Comparison of ENCODE assay signal across 1 cellular context in the genomic region with DNA sequence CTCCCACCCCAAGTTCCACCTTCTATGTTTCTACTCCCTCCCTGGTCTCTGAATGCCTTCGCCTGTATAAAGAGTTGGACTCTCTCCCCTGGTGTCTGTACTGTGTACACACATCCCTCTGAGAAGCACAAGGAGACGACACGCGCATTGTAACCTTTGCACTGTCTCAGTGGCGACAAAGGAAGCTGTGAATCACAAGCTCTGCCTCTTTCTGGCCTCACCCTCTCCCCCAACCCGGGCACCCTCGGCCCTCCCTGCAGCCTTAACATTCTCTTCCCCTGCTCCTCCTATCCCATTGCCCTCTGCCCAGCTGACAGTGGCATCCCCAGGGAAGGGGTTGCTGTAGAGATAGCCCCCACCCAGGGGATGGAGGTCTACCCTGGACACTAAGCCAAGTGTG.
TF ChIP-seq lines count a peak whose summit lies in the region.

No MANE protein-coding gene starts in this region.

TF ChIP-seq in HepG2, 621 proteins besides CTCF, POLR2A, EP300 and RAD21 (continued from another document and continues in another):
- TF ChIP-seq, protein P1, sequence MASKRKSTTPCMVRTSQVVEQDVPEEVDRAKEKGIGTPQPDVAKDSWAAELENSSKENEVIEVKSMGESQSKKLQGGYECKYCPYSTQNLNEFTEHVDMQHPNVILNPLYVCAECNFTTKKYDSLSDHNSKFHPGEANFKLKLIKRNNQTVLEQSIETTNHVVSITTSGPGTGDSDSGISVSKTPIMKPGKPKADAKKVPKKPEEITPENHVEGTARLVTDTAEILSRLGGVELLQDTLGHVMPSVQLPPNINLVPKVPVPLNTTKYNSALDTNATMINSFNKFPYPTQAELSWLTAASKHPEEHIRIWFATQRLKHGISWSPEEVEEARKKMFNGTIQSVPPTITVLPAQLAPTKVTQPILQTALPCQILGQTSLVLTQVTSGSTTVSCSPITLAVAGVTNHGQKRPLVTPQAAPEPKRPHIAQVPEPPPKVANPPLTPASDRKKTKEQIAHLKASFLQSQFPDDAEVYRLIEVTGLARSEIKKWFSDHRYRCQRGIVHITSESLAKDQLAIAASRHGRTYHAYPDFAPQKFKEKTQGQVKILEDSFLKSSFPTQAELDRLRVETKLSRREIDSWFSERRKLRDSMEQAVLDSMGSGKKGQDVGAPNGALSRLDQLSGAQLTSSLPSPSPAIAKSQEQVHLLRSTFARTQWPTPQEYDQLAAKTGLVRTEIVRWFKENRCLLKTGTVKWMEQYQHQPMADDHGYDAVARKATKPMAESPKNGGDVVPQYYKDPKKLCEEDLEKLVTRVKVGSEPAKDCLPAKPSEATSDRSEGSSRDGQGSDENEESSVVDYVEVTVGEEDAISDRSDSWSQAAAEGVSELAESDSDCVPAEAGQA (IDR thresholded peaks at IDR 0.05; ENCODE audit: low read depth): no peak
- TF ChIP-seq, protein P1 (CRISPR knock-in tag; IDR thresholded peaks at IDR 0.05; ENCODE audit: borderline replicate concordance): no peak
- TF ChIP-seq MXD1 (CRISPR knock-in tag; IDR thresholded peaks at IDR 0.05) (no peak), ATF2 (CRISPR knock-in tag; IDR thresholded peaks at IDR 0.05) (no peak), ZBTB39 (CRISPR knock-in tag; IDR thresholded peaks at IDR 0.05) (no peak), GLI4 (CRISPR knock-in tag; IDR thresholded peaks at IDR 0.05; ENCODE audit: borderline replicate concordance) (no peak), TMF1 (CRISPR knock-in tag; IDR thresholded peaks at IDR 0.05; ENCODE audit: low read depth) (no peak), ZNF546 (CRISPR knock-in tag; conservative IDR thresholded peaks at IDR 0.05) (no peak), NFIB (CRISPR knock-in tag; IDR thresholded peaks at IDR 0.05; ENCODE audit: borderline replicate concordance) (no peak), AHR (CRISPR knock-in tag; IDR thresholded peaks at IDR 0.05) (no peak), SYNCRIP (IDR thresholded peaks at IDR 0.05; ENCODE audit: insufficient read depth, low read depth, low read length) (no peak), HNF4G (IDR thresholded peaks at IDR 0.05; ENCODE audit: borderline replicate concordance, low read depth, low read length) (peak; percentile 90; the same call in 1 of the 2 replicates), HNF4G (CRISPR knock-in tag; IDR thresholded peaks at IDR 0.05; ENCODE audit: borderline replicate concordance, low read depth) (peak; percentile 83; the same call in 1 of the 2 replicates), FOXK2 (IDR thresholded peaks at IDR 0.05) (no peak), HMG20B (CRISPR knock-in tag; conservative IDR thresholded peaks at IDR 0.05) (0 out of 2 replicates have a peak, but pooled peaks have one; percentile 19), GRHL1 (CRISPR knock-in tag; conservative IDR thresholded peaks at IDR 0.05) (no peak), SAP130 (CRISPR knock-in tag; IDR thresholded peaks at IDR 0.05; ENCODE audit: low read depth) (peak; percentile 86), ELF3 (CRISPR knock-in tag; IDR thresholded peaks at IDR 0.05) (peak; percentile 56), ZSCAN9 (CRISPR knock-in tag; IDR thresholded peaks at IDR 0.05; ENCODE audit: borderline replicate concordance) (peak; percentile 56; the same call in 1 of the 2 replicates), TEF (CRISPR knock-in tag; IDR thresholded peaks at IDR 0.05) (no peak), ZNF292 (CRISPR knock-in tag; IDR thresholded peaks at IDR 0.05; ENCODE audit: borderline replicate concordance, low read depth) (no peak), RAD51 (IDR thresholded peaks at IDR 0.05; ENCODE audit: borderline replicate concordance) (no peak), ZNF256 (CRISPR knock-in tag; conservative IDR thresholded peaks at IDR 0.05) (no peak), AGO1 (IDR thresholded peaks at IDR 0.05; ENCODE audit: low read depth, low read length, poor library complexity, severe bottlenecking) (no peak), ZNF761 (CRISPR knock-in tag; conservative IDR thresholded peaks at IDR 0.05) (no peak), DMAP1 (CRISPR knock-in tag; IDR thresholded peaks at IDR 0.05) (peak; percentile 65; the same call in 1 of the 2 replicates), HDAC1 (CRISPR knock-in tag; IDR thresholded peaks at IDR 0.05) (peak; percentile 78), EHMT2 (IDR thresholded peaks at IDR 0.05; ENCODE audit: borderline replicate concordance, low read depth, low read length) (no peak), SIX1 (CRISPR knock-in tag; IDR thresholded peaks at IDR 0.05; ENCODE audit: borderline replicate concordance) (no peak), SP5 (CRISPR knock-in tag; IDR thresholded peaks at IDR 0.05; ENCODE audit: borderline replicate concordance, low read depth) (no peak), XBP1 (CRISPR knock-in tag; IDR thresholded peaks at IDR 0.05) (no peak), CREB1 (IDR thresholded peaks at IDR 0.05) (no peak), CREB1 (CRISPR knock-in tag; IDR thresholded peaks at IDR 0.05) (no peak), ZNF33B (CRISPR knock-in tag; IDR thresholded peaks at IDR 0.05) (no peak), DNMT3B (CRISPR knock-in tag; conservative IDR thresholded peaks at IDR 0.05) (peak; percentile 71; the same call in 1 of the 2 replicates), CREB3 (CRISPR knock-in tag; IDR thresholded peaks at IDR 0.05) (no peak), REL (CRISPR knock-in tag; conservative IDR thresholded peaks at IDR 0.05) (no peak)
- TF ChIP-seq, protein P2, sequence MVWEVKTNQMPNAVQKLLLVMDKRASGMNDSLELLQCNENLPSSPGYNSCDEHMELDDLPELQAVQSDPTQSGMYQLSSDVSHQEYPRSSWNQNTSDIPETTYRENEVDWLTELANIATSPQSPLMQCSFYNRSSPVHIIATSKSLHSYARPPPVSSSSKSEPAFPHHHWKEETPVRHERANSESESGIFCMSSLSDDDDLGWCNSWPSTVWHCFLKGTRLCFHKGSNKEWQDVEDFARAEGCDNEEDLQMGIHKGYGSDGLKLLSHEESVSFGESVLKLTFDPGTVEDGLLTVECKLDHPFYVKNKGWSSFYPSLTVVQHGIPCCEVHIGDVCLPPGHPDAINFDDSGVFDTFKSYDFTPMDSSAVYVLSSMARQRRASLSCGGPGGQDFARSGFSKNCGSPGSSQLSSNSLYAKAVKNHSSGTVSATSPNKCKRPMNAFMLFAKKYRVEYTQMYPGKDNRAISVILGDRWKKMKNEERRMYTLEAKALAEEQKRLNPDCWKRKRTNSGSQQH (CRISPR knock-in tag; IDR thresholded peaks at IDR 0.05; ENCODE audit: low read depth): no peak
- TF ChIP-seq, protein P3, sequence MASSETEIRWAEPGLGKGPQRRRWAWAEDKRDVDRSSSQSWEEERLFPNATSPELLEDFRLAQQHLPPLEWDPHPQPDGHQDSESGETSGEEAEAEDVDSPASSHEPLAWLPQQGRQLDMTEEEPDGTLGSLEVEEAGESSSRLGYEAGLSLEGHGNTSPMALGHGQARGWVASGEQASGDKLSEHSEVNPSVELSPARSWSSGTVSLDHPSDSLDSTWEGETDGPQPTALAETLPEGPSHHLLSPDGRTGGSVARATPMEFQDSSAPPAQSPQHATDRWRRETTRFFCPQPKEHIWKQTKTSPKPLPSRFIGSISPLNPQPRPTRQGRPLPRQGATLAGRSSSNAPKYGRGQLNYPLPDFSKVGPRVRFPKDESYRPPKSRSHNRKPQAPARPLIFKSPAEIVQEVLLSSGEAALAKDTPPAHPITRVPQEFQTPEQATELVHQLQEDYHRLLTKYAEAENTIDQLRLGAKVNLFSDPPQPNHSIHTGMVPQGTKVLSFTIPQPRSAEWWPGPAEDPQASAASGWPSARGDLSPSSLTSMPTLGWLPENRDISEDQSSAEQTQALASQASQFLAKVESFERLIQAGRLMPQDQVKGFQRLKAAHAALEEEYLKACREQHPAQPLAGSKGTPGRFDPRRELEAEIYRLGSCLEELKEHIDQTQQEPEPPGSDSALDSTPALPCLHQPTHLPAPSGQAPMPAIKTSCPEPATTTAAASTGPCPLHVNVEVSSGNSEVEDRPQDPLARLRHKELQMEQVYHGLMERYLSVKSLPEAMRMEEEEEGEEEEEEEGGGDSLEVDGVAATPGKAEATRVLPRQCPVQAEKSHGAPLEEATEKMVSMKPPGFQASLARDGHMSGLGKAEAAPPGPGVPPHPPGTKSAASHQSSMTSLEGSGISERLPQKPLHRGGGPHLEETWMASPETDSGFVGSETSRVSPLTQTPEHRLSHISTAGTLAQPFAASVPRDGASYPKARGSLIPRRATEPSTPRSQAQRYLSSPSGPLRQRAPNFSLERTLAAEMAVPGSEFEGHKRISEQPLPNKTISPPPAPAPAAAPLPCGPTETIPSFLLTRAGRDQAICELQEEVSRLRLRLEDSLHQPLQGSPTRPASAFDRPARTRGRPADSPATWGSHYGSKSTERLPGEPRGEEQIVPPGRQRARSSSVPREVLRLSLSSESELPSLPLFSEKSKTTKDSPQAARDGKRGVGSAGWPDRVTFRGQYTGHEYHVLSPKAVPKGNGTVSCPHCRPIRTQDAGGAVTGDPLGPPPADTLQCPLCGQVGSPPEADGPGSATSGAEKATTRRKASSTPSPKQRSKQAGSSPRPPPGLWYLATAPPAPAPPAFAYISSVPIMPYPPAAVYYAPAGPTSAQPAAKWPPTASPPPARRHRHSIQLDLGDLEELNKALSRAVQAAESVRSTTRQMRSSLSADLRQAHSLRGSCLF (CRISPR knock-in tag; IDR thresholded peaks at IDR 0.05; ENCODE audit: borderline replicate concordance): no peak
